ENCODE assay signal across 1 cellular context in the genomic region with DNA sequence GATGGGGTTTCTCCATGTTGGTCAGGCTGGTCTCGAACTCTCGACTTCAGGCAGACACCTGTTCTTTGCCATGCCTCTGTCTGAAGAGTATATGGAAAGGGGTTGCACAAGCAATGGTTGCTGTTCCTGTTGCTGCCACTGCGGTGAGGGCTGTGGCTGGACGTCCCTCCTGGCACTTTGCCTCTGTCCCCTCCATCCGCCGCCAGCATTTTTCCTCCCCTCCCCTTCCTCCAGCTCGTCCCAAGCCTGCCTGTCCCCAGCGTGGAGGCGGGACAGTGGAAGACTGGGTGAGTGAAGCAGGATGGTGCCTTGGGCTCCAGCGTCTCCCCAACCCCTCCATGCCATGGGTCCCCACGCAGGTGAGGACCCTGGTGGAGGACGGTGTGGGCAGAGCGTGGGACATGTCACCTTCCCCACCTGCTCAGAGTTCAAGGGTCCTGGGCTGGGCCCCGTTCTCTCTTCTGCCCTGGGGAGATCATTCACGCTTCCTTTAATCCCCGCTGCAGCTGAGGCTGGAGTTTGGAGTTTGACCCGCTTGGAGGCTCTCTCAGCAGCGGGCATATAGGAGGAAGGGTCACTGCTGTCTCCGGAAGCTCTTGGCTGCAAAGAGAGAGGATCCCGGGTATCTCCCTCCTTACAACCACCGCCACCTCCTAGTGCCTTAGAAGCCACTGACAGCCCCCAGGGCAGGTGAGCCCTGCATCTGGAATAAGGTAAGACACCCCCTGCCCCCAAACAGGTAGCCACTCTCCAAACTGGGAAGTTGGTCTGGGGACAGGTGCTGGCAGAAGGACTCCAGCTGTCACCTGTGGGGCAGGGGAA.
TF ChIP-seq lines count a peak whose summit lies in the region.

A gene with protein sequence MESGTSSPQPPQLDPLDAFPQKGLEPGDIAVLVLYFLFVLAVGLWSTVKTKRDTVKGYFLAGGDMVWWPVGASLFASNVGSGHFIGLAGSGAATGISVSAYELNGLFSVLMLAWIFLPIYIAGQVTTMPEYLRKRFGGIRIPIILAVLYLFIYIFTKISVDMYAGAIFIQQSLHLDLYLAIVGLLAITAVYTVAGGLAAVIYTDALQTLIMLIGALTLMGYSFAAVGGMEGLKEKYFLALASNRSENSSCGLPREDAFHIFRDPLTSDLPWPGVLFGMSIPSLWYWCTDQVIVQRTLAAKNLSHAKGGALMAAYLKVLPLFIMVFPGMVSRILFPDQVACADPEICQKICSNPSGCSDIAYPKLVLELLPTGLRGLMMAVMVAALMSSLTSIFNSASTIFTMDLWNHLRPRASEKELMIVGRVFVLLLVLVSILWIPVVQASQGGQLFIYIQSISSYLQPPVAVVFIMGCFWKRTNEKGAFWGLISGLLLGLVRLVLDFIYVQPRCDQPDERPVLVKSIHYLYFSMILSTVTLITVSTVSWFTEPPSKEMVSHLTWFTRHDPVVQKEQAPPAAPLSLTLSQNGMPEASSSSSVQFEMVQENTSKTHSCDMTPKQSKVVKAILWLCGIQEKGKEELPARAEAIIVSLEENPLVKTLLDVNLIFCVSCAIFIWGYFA (plus strand): TSS at position 238 of the 822 bp plus-strand sequence. CDS start 12,681 bp downstream, outside the sequence.

TF ChIP-seq in A549, 52 proteins besides CTCF, POLR2A, EP300 and RAD21:
- TF ChIP-seq, protein P1, sequence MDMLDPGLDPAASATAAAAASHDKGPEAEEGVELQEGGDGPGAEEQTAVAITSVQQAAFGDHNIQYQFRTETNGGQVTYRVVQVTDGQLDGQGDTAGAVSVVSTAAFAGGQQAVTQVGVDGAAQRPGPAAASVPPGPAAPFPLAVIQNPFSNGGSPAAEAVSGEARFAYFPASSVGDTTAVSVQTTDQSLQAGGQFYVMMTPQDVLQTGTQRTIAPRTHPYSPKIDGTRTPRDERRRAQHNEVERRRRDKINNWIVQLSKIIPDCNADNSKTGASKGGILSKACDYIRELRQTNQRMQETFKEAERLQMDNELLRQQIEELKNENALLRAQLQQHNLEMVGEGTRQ (IDR thresholded peaks at IDR 0.05) = no peak
- TF ChIP-seq KDM1A (IDR thresholded peaks at IDR 0.05; ENCODE audit: low read depth) = no peak
- no peak for TF ChIP-seq MAX (IDR thresholded peaks at IDR 0.05)
- TF ChIP-seq ESRRA (IDR thresholded peaks at IDR 0.05; ENCODE audit: borderline replicate concordance, low read length) = no peak
- TF ChIP-seq, protein P2, sequence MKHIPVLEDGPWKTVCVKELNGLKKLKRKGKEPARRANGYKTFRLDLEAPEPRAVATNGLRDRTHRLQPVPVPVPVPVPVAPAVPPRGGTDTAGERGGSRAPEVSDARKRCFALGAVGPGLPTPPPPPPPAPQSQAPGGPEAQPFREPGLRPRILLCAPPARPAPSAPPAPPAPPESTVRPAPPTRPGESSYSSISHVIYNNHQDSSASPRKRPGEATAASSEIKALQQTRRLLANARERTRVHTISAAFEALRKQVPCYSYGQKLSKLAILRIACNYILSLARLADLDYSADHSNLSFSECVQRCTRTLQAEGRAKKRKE (CRISPR knock-in tag; IDR thresholded peaks at IDR 0.05; ENCODE audit: low read depth) = no peak
- TF ChIP-seq TFCP2L1 (CRISPR knock-in tag; IDR thresholded peaks at IDR 0.05) = no peak
- TF ChIP-seq MAZ (IDR thresholded peaks at IDR 0.05; ENCODE audit: borderline replicate concordance, low read depth, low read length) = no peak
- TF ChIP-seq ELK1 (IDR thresholded peaks at IDR 0.05; ENCODE audit: low read depth, low read length) = no peak
